Comparison of ENCODE assay signal across 9 cellular contexts in the genomic region with DNA sequence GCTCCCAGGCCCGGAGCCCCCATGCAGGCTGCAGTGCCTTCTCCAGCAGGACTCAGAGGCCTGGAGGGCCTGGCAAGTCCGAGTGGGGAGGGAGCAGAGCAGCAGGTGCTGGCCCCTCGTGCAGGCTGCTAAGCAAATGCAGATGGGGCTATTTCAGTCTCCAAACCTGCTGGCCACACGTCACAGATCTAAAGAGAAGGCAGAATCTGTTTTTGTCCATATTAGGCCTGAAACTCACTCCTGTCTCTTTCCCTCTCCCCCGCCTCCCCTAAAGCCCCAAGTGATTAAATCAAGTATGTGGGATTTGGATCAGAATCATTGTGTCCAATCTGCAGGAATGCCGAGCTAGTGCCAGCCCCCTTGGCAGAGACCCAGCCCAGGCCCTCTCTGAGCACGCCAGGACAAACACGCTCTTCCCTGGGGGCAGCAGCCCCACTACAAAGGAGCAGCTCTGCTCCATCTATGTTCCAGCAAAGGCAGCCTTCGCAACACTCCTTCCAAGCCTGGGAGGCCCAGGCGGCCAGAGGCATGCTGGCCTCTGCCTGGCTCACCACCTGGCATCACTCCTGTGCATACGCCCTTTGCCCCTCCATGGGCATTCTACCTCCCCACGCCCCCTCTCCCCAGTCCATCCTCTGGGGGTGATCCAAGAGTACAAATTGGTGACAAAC. TPM values are rescaled to one million over a fixed set of nuclear protein-coding genes. Genes with fewer than 3 reads are reported as not detected.
A peak's percentile ranks its signal among the peaks of the same experiment; 100 is the strongest.
DNase-seq lines count a peak whose midpoint lies in the region; ATAC-seq and TF ChIP-seq lines count a peak whose summit lies in the region.
"Had no signal": no experiment of that assay in that cellular context is flagged by ENCODE, and none has a peak within 500 bp of the region (broad histone marks: within the 10 kb centered on the region; RNA-seq: fewer than 3 reads in every experiment).

No MANE protein-coding gene starts in this region.

- peak overlapping the region; percentile 96 for H3K27ac ChIP-seq in AG04450 (ENCODE audit: low read depth, low read length)
- H3K27ac ChIP-seq in RWPE1 = peak overlapping the region; percentile 25

- no peaks in the 10 kb centered on the region for H3K27me3 ChIP-seq in AG04450 (ENCODE audit: control insufficient read depth, insufficient read depth, low read length)

- TF ChIP-seq CTCF in AG04450 (IDR thresholded peaks at IDR 0.05; ENCODE audit: low read depth, low read length) (no peak), RWPE1 (conservative IDR thresholded peaks at IDR 0.05; ENCODE audit: low read depth) (no peak), nephron progenitor cell (IDR thresholded peaks at IDR 0.05) (no peak)

- no peaks in the 10 kb centered on the region; the same call in 1 of the 2 replicates for H3K9me3 ChIP-seq in AG04450 (ENCODE audit: control insufficient read depth, insufficient read depth, low read length)

- H3K27ac Mint-ChIP-seq in nephron progenitor cell = peak overlapping the region; percentile 84

- POLR2A ChIA-PET in AG04450 (lab: Yijun Ruan, JAX) = interaction anchor here (0.6 to 2.3 kb wide), 6 partner anchors 9 to 123 kb away, joined by 3 to 15 read pairs (median 5); a partner anchor contains a TSS
- POLR2A ChIA-PET in RWPE1 (lab: Yijun Ruan, JAX; ENCODE audit: low non-redundant PET) = no interaction called here

- H3K4me3 ChIP-seq in AG04450 (ENCODE audit: low read depth, low read length) = no peak overlapping the region

- DNase-seq in AG04450 (ENCODE audit: low read depth, low spot score) (peak; percentile 94), RWPE1 (ENCODE audit: low spot score) (no peak), fibroblast of the conjunctiva (ENCODE audit: low read depth) (peak; percentile 97), nephron progenitor cell (no peak), NCI-H526 (lab: John Stamatoyannopoulos, UW) (no peak), SW 1271 (lab: John Stamatoyannopoulos, UW) (no peak)
- DNase-seq: activated T-cell treated with anti-CD3 and anti-CD28 coated beads, Interleukin-2, amount 50 U/mL, for 48 hours had no signal

- ATAC-seq in HG02610 (IDR thresholded peaks at IDR 0.05; ENCODE audit: unreplicated experiment) (no peak), HG03045 (IDR thresholded peaks at IDR 0.05; ENCODE audit: unreplicated experiment) (no peak)

- CTCF ChIA-PET in AG04450 (lab: Charles Lee) = interaction anchor here (1.0 to 1.1 kb wide), 2 partner anchors 49 to 429 kb away, joined by 3 read pairs; no protein-coding TSS in a partner anchor
- CTCF ChIA-PET in RWPE1 (lab: Yijun Ruan, JAX) = no interaction called here

- H3K4me1 Mint-ChIP-seq in nephron progenitor cell = peaks cover 9% of the 10 kb centered on the region

- no peak overlapping the region for H3K4me3 Mint-ChIP-seq in nephron progenitor cell

- H3K36me3 Mint-ChIP-seq in nephron progenitor cell (ENCODE audit: low read depth) = peaks cover 45% of the 10 kb centered on the region

- no peaks in the 10 kb centered on the region for H3K9me3 Mint-ChIP-seq in nephron progenitor cell

- no peaks in the 10 kb centered on the region for H3K27me3 Mint-ChIP-seq in nephron progenitor cell (ENCODE audit: low read depth, poor library complexity)

RNA-seq across cellular contexts. Expression of gene RPL27A, which starts 26.5 kb away (rescaled TPM):
- 941 and 1,068 TPM in 2 replicates for polyA plus RNA-seq in AG04450 (2011; rRNA removed)
- polyA minus RNA-seq in AG04450 (2011; rRNA and poly(A)+ RNA removed) = 269 and 283 TPM in 2 replicates

RNA-seq across cellular contexts. Expression of gene TRIM66, which starts 26.7 kb away (rescaled TPM):
- polyA plus RNA-seq in AG04450 (2011; rRNA removed) = 4.2 and 6.3 TPM in 2 replicates
- 9.2 and 9.8 TPM in 2 replicates for polyA minus RNA-seq in AG04450 (2011; rRNA and poly(A)+ RNA removed)

Comparison
In these comparisons a context has a peak if more than half of its experiments do, and no peak if none do; other contexts are left out.
1. DNase-seq: peak in AG04450 (single experiment) and fibroblast of the conjunctiva (single experiment); none in RWPE1 (single experiment), nephron progenitor cell (single experiment), NCI-H526 (0 of 2) and SW 1271 (0 of 2).